In genomic region chr16:83807710-83808572, GRCh38 we compare ENCODE assay signal across 8 cellular contexts. TPM values are rescaled to one million over a fixed set of nuclear protein-coding genes. Genes with fewer than 3 reads are reported as not detected.
DNase-seq lines count a peak whose midpoint lies in the region; ATAC-seq and TF ChIP-seq lines count a peak whose summit lies in the region.

TSS of gene HSBP1 (plus strand) at chr16:83807978. CDS start at chr16:83808077, 99 bp downstream.

- H3K27ac ChIP-seq in Panc1 (ENCODE audit: low read length) (peak within 1 kb of the TSS; percentile 81), muscle layer of colon (ENCODE audit: low read depth, low read length) (peak within 1 kb of the TSS; percentile 85)

- no peaks in the 10 kb centered on the region for H3K27me3 Mint-ChIP-seq in activated T-cell treated with anti-CD3 and anti-CD28 coated beads, Interleukin-2, amount 50 U/mL, for 24 hours

- no TSS peak for BruUV-seq in Panc1 (replicated peaks; lab: Mats Ljungman, UMichigan)

- peaks cover 41% of the 10 kb centered on the region for H3K4me1 Mint-ChIP-seq in activated T-cell treated with anti-CD3 and anti-CD28 coated beads, Interleukin-2, amount 50 U/mL, for 24 hours (ENCODE audit: low read depth)

- H3K4me3 Mint-ChIP-seq in activated T-cell treated with anti-CD3 and anti-CD28 coated beads, Interleukin-2, amount 50 U/mL, for 24 hours: peak within 1 kb of the TSS; percentile 98

- CTCF ChIA-PET in Panc1 (lab: Charles Lee): no interaction called here

- intact Hi-C loops in Panc1 (cut with micrococcal nuclease; ENCODE audit: unreplicated experiment): no loop called here

- H3K36me3 ChIP-seq in Panc1 (ENCODE audit: control insufficient read depth, insufficient read depth, low read length) (peaks cover 18% of the 10 kb centered on the region), muscle layer of colon (ENCODE audit: insufficient read depth, low read length) (peaks cover 15% of the 10 kb centered on the region)

- H3K9me3 Mint-ChIP-seq in activated T-cell treated with anti-CD3 and anti-CD28 coated beads, Interleukin-2, amount 50 U/mL, for 24 hours: no peaks in the 10 kb centered on the region

- peak within 1 kb of the TSS; percentile 95 for H3K27ac Mint-ChIP-seq in activated T-cell treated with anti-CD3 and anti-CD28 coated beads, Interleukin-2, amount 50 U/mL, for 24 hours

- 0 out of 2 replicates have a peak, but pooled peaks have one; percentile 25 for TF ChIP-seq EP300 in Ishikawa (IDR thresholded peaks at IDR 0.05; ENCODE audit: borderline replicate concordance)

- H3K9me3 ChIP-seq in Panc1 (ENCODE audit: control insufficient read depth, insufficient read depth, low read depth, low read length): no peaks in the 10 kb centered on the region
- no peaks in the 10 kb centered on the region for H3K9me3 ChIP-seq in muscle layer of colon (ENCODE audit: low read length)

- peaks cover 49% of the 10 kb centered on the region for H3K36me3 Mint-ChIP-seq in activated T-cell treated with anti-CD3 and anti-CD28 coated beads, Interleukin-2, amount 50 U/mL, for 24 hours (ENCODE audit: low read depth)

- no peak for TF ChIP-seq RAD21 in Ishikawa (IDR thresholded peaks at IDR 0.05; ENCODE audit: low read depth)

- H3K27me3 ChIP-seq in Panc1 (ENCODE audit: control insufficient read depth, insufficient read depth, low read length): no peaks in the 10 kb centered on the region
- no peaks in the 10 kb centered on the region for H3K27me3 ChIP-seq in muscle layer of colon (ENCODE audit: control insufficient read depth in 1 of 2, insufficient read depth in 2 of 2, low read length in 2 of 2)

- POLR2A ChIA-PET in Panc1 (lab: Charles Lee): interaction anchor here (0.6 kb wide), 1 partner anchor 694 kb away, joined by 4 read pairs; no protein-coding TSS in a partner anchor

- ATAC-seq in GM21619 (IDR thresholded peaks at IDR 0.05; ENCODE audit: unreplicated experiment): peak; percentile 94
- ATAC-seq in Panc1: peak; percentile 98
- ATAC-seq in esophagus mucosa: peak; percentile 95

- H3K9ac ChIP-seq in muscle layer of colon (ENCODE audit: low read length): peak within 1 kb of the TSS; percentile 69

- DNase-seq in DMS53 treated with DMSO at 0.1 percent for 48 hours (lab: John Stamatoyannopoulos, UW; ENCODE audit: unreplicated experiment): peak; percentile 76
- DNase-seq in Panc1 (ENCODE audit: low read depth, low spot score): peak; percentile 62
- peak; percentile 95 for DNase-seq in activated T-cell treated with anti-CD3 and anti-CD28 coated beads, Interleukin-2, amount 50 U/mL, for 24 hours
- peak; percentile 82 to 87 for DNase-seq in stimulated activated CD8-positive, alpha-beta memory T cell treated with anti-CD3 and anti-CD28 coated beads, Interleukin-7, amount 100 ng/mL, for 1 hour (ENCODE audit: low read depth in 2 of 2)

- no peak for TF ChIP-seq CTCF in Panc1 (IDR thresholded peaks at IDR 0.05)

- H3K4me3 ChIP-seq in Panc1 (ENCODE audit: low read depth in 2 of 2, low read length in 2 of 2) (peak within 1 kb of the TSS; percentile 86 to 88), muscle layer of colon (ENCODE audit: low read depth in 1 of 2, low read length in 2 of 2) (peak within 1 kb of the TSS; percentile 92 to 94)

- in situ Hi-C loops in Panc1 (cut with HindIII; ENCODE audit: low pct_unique_long_range_greater_than_20kb, low sequenced_read_pairs): no loop called here

- H3K4me1 ChIP-seq in Panc1 (ENCODE audit: control insufficient read depth, insufficient read depth, low read length) (no peaks in the 10 kb centered on the region), muscle layer of colon (ENCODE audit: insufficient read depth, low read length) (peaks cover 32% of the 10 kb centered on the region)

TF ChIP-seq in Ishikawa, 13 proteins besides CTCF, POLR2A, EP300 and RAD21:
- TF ChIP-seq TAF1 (IDR thresholded peaks at IDR 0.05; ENCODE audit: low read depth): peak; percentile 75
- TF ChIP-seq USF1 (IDR thresholded peaks at IDR 0.05): no peak
- no peak for TF ChIP-seq CREB1 (IDR thresholded peaks at IDR 0.05; ENCODE audit: low read depth)
- 0 out of 2 replicates have a peak, but pooled peaks have one; percentile 36 for TF ChIP-seq YY1 (IDR thresholded peaks at IDR 0.05; ENCODE audit: low read depth)
- TF ChIP-seq REST (IDR thresholded peaks at IDR 0.05; ENCODE audit: low read depth): peak; percentile 58
- no peak for TF ChIP-seq CEBPB (IDR thresholded peaks at IDR 0.05)
- TF ChIP-seq NFIC (IDR thresholded peaks at IDR 0.05): peak; percentile 48; the same call in 1 of the 2 replicates
- peak; percentile 47; the same call in 1 of the 2 replicates for TF ChIP-seq TCF12 (IDR thresholded peaks at IDR 0.05; ENCODE audit: low read depth)
- TF ChIP-seq ZBTB7A (IDR thresholded peaks at IDR 0.05; ENCODE audit: low read depth): no peak
- peak; percentile 66; the same call in 1 of the 2 replicates for TF ChIP-seq MAX (IDR thresholded peaks at IDR 0.05)

RNA-seq across cellular contexts. Expression of gene HSBP1, which starts in this region (rescaled TPM):
- total RNA-seq in Panc1 (2021; ENCODE audit: unreplicated experiment) (117 TPM), esophagus mucosa (182 TPM)
- 147 TPM for polyA plus RNA-seq in Panc1 (2012; ENCODE audit: insufficient read length)

Comparison
In these comparisons a context has a peak if more than half of its experiments do, and no peak if none do; other contexts are left out.
1. Peak in every context shown above with its lines: DNase-seq, ATAC-seq, H3K4me3 ChIP-seq and H3K27ac ChIP-seq.